26 cellular contexts compared by ENCODE assay signal in the genomic region with DNA sequence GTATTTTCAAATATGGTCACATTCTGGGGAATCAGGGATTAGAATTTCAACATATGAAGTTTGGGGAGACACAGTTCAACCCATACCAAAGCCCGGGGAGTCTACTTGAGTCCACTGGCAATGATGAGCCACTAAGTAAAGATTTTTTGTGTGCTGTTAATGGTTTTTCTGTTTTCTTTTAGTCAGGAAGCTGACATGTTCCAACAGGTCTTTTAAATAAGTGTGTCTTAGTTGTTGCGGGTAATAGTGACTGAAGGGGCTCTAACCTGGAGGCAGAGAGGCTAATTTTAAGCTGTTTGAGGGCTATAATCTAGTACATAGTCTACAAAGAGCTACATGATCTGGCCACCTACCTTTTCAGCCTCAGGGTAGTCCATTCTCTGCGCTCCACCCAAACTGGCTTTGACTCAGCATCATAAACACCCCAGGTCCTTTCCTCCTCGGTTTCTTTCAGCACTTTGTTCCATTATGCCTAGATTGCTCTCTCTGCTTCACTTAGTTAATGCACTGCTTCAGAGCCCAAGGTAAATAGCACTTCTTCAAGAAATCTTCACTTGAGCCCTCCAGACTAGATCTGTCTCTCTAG.
"Had no signal": no experiment of that assay in that cellular context is flagged by ENCODE, and none has a peak within 500 bp of the region (broad histone marks: within the 10 kb centered on the region; RNA-seq: fewer than 3 reads in every experiment).

No MANE protein-coding gene starts in this region.

- FAIRE-seq: colon, kidney, small intestine had no signal

- H3K9ac ChIP-seq: parathyroid adenoma had no signal

- H3K27ac ChIP-seq: gastrocnemius medialis, hepatocyte, parathyroid adenoma, psoas muscle, sigmoid colon, thoracic aorta, uterus had no signal

- H3K4me1 ChIP-seq: gastrocnemius medialis, parathyroid adenoma, psoas muscle, sigmoid colon, uterus had no signal

- H2AFZ ChIP-seq: hepatocyte, parathyroid adenoma had no signal

- H3K36me3 ChIP-seq: gastrocnemius medialis, sigmoid colon, thoracic aorta, uterus had no signal

- ATAC-seq: activated CD8-positive, alpha-beta T cell treated with anti-CD3 and anti-CD28 coated beads for 36 hours; activated naive CD8-positive, alpha-beta T cell treated with anti-CD3 and anti-CD28 coated beads, Interleukin-2, amount 50 U/mL, for 24 hours; activated T-cell treated with anti-CD3 and anti-CD28 coated beads, Interleukin-2, amount 50 U/mL, for 4 hours; activated T-helper 17 cell treated with anti-CD3 and anti-CD28 coated beads, Interleukin-2, amount 50 U/mL, for 72 hours; gastrocnemius medialis; left colon; naive thymus-derived CD4-positive, alpha-beta T cell; psoas muscle; stimulated activated effector memory CD8-positive, alpha-beta T cell treated with anti-CD3 and anti-CD28 coated beads, Interleukin-12 subunit alpha, Interleukin-12 subunit beta, amount 100 ng/mL, for 72 hours had no signal

- H3K79me2 ChIP-seq: hepatocyte, parathyroid adenoma had no signal

- H3K9me3 ChIP-seq: gastrocnemius medialis, psoas muscle, sigmoid colon, thoracic aorta, uterus had no signal

- H3K4me2 ChIP-seq: hepatocyte had no signal

- H3K27me3 ChIP-seq: gastrocnemius medialis, hepatocyte, sigmoid colon, uterus had no signal

- H3K4me3 ChIP-seq: gastrocnemius medialis, hepatocyte, psoas muscle, sigmoid colon, thoracic aorta, uterus had no signal

- DNase-seq: activated B cell treated with CpG ODN at 0.5 μM for 24 hours; activated CD4-positive, alpha-beta T cell treated with anti-CD3 and anti-CD28 coated beads, Interleukin-2, amount 50 U/mL, for 1 hour; activated CD8-positive, alpha-beta T cell treated with anti-CD3 and anti-CD28 coated beads for 36 hours; activated gamma-delta T cell treated with Interleukin-2 at 50 U/mL for 16 hours; activated naive CD4-positive, alpha-beta T cell treated with anti-CD3 and anti-CD28 coated beads, Interleukin-2, amount 50 U/mL, for 16 hours; activated naive CD8-positive, alpha-beta T cell treated with anti-CD3 and anti-CD28 coated beads, Interleukin-2, amount 50 U/mL, for 24 hours; activated T-cell treated with anti-CD3 and anti-CD28 coated beads, Interleukin-2, amount 50 U/mL, for 4 hours; dermis blood vessel endothelial cell; effector CD4-positive, alpha-beta T cell; gastrocnemius medialis; kidney; left colon; naive thymus-derived CD4-positive, alpha-beta T cell; nucleus accumbens; psoas muscle; sigmoid colon; small intestine; stimulated activated CD4-positive, alpha-beta T cell treated with anti-CD3 and anti-CD28 coated beads, Interleukin-4, amount 100 ng/mL, for 24 hours; trophoblast cell; uterus had no signal
